In genomic region chr22:23222033-23222840, GRCh38 we compare ENCODE assay signal across 12 cellular contexts. TPM values are rescaled to one million over a fixed set of nuclear protein-coding genes. Genes with fewer than 3 reads are reported as not detected.
DNase-seq lines count a peak whose midpoint lies in the region; ATAC-seq and TF ChIP-seq lines count a peak whose summit lies in the region.
"Had no signal": no experiment of that assay in that cellular context is flagged by ENCODE, and none has a peak within 500 bp of the region (broad histone marks: within the 10 kb centered on the region; RNA-seq: fewer than 3 reads in every experiment).

No MANE protein-coding gene starts in this region.

- CTCF ChIA-PET in activated naive CD4-positive, alpha-beta T cell treated with anti-CD3 and anti-CD28 coated beads, Interleukin-2, amount 10 ng/mL, durations not matched to agents 7 days and 5 days (lab: Charles Lee), result no interaction called here

- H3K4me2 ChIP-seq in hepatocyte, result no peak overlapping the region

- H3K27ac ChIP-seq in stomach, result peak overlapping the region in 3 of 5 donors; percentile 4 to 86 (median 41)
- H3K27ac ChIP-seq in body of pancreas, result no peak overlapping the region
- no peak overlapping the region for H3K27ac ChIP-seq in hepatocyte

- TF ChIP-seq POLR2A in stomach (IDR thresholded peaks at IDR 0.05), result no peak
- TF ChIP-seq POLR2A in body of pancreas (IDR thresholded peaks at IDR 0.05), result no peak

- no peak for ATAC-seq in body of pancreas

- no peak for TF ChIP-seq EP300 in stomach (IDR thresholded peaks at IDR 0.05)

- no peak overlapping the region for H3K4me3 ChIP-seq in stomach
- no peak overlapping the region for H3K4me3 ChIP-seq in body of pancreas
- H3K4me3 ChIP-seq in hepatocyte, result no peak overlapping the region

- no peaks in the 10 kb centered on the region for H3K36me3 ChIP-seq in stomach
- no peaks in the 10 kb centered on the region for H3K36me3 ChIP-seq in body of pancreas (replicated peaks in 1 of 2; ENCODE audit: insufficient read depth in 1 of 2, low read depth in 2 of 2)
- H3K36me3 ChIP-seq in hepatocyte (replicated peaks; ENCODE audit: insufficient read depth, low read depth), result no peaks in the 10 kb centered on the region

- H3K4me1 ChIP-seq in stomach, result peaks cover 81 to 100% (median 95%) of the 10 kb centered on the region in 4 donors
- peaks cover 57% of the 10 kb centered on the region for H3K4me1 ChIP-seq in body of pancreas
- H3K4me1 ChIP-seq in hepatocyte (ENCODE audit: insufficient read depth), result peaks cover 57% of the 10 kb centered on the region

- peak overlapping the region; percentile 77 for H3K27ac Mint-ChIP-seq in activated naive CD4-positive, alpha-beta T cell treated with anti-CD3 and anti-CD28 coated beads, Interleukin-2, amount 10 ng/mL, durations not matched to agents 7 days and 5 days
- peak overlapping the region; percentile 26 for H3K27ac Mint-ChIP-seq in dendritic cell treated with granulocyte-macrophage colony-stimulating factor and Interleukin-4, amounts not matched to agents 40 ng/mL and 50 ng/mL, for 4 days

- no peaks in the 10 kb centered on the region for H3K9me2 ChIP-seq in hepatocyte (replicated peaks; ENCODE audit: insufficient read depth)

- peaks cover 82% of the 10 kb centered on the region for H4K20me1 ChIP-seq in hepatocyte (ENCODE audit: insufficient read depth, poor library complexity, severe bottlenecking)

- peaks cover 93% of the 10 kb centered on the region for H3K79me2 ChIP-seq in hepatocyte

- peaks cover 2% of the 10 kb centered on the region for H3K9me3 Mint-ChIP-seq in activated naive CD4-positive, alpha-beta T cell treated with anti-CD3 and anti-CD28 coated beads, Interleukin-2, amount 10 ng/mL, durations not matched to agents 7 days and 5 days
- H3K9me3 Mint-ChIP-seq in dendritic cell treated with granulocyte-macrophage colony-stimulating factor and Interleukin-4, amounts not matched to agents 40 ng/mL and 50 ng/mL, for 4 days, result no peaks in the 10 kb centered on the region

- H3K36me3 Mint-ChIP-seq in activated naive CD4-positive, alpha-beta T cell treated with anti-CD3 and anti-CD28 coated beads, Interleukin-2, amount 10 ng/mL, durations not matched to agents 7 days and 5 days, result peaks cover 11% of the 10 kb centered on the region
- H3K36me3 Mint-ChIP-seq in dendritic cell treated with granulocyte-macrophage colony-stimulating factor and Interleukin-4, amounts not matched to agents 40 ng/mL and 50 ng/mL, for 4 days (ENCODE audit: low read depth), result no peaks in the 10 kb centered on the region

- TF ChIP-seq CTCF in stomach (IDR thresholded peaks at IDR 0.05) (no peak), body of pancreas (IDR thresholded peaks at IDR 0.05) (no peak), hepatocyte (IDR thresholded peaks at IDR 0.05; ENCODE audit: poor library complexity) (no peak)

- intact Hi-C loops in dendritic cell treated with granulocyte-macrophage colony-stimulating factor and Interleukin-4, amounts not matched to agents 40 ng/mL and 50 ng/mL, for 4 days (cut with micrococcal nuclease), result loop anchor here (5.0 kb wide), 1 partner anchor 40 kb away; the partner anchor contains the start of gene BCR
- intact Hi-C loops in stomach (cut with DNase I; ENCODE audit: low total_unique reads) (no loop called here), body of pancreas (cut with DNase I) (no loop called here)

- H3K4me3 Mint-ChIP-seq in activated naive CD4-positive, alpha-beta T cell treated with anti-CD3 and anti-CD28 coated beads, Interleukin-2, amount 10 ng/mL, durations not matched to agents 7 days and 5 days, result no peak overlapping the region
- no peak overlapping the region for H3K4me3 Mint-ChIP-seq in dendritic cell treated with granulocyte-macrophage colony-stimulating factor and Interleukin-4, amounts not matched to agents 40 ng/mL and 50 ng/mL, for 4 days

- H3K4me1 Mint-ChIP-seq in activated naive CD4-positive, alpha-beta T cell treated with anti-CD3 and anti-CD28 coated beads, Interleukin-2, amount 10 ng/mL, durations not matched to agents 7 days and 5 days, result peaks cover 99% of the 10 kb centered on the region
- H3K4me1 Mint-ChIP-seq in dendritic cell treated with granulocyte-macrophage colony-stimulating factor and Interleukin-4, amounts not matched to agents 40 ng/mL and 50 ng/mL, for 4 days (ENCODE audit: low read depth), result peaks cover 100% of the 10 kb centered on the region

- H3K27me3 ChIP-seq in stomach (no peaks in the 10 kb centered on the region), body of pancreas (no peaks in the 10 kb centered on the region), hepatocyte (no peaks in the 10 kb centered on the region)

- no peak overlapping the region for H2AFZ ChIP-seq in hepatocyte

- no peak for DNase-seq in activated naive CD4-positive, alpha-beta T cell treated with anti-CD3 and anti-CD28 coated beads, Interleukin-2, amount 10 ng/mL, durations not matched to agents 7 days and 5 days
- no peak for DNase-seq in activated naive CD4-positive, alpha-beta T cell treated with anti-CD3 and anti-CD28 coated beads, Interleukin-2, amount 50 U/mL, for 16 hours
- DNase-seq in NOMO-1 treated with DMSO at 0.1 percent for 48 hours (lab: John Stamatoyannopoulos, UW; ENCODE audit: unreplicated experiment), result peak; percentile 39
- no peak for DNase-seq in stomach
- no peak for DNase-seq in body of pancreas
- no peak for DNase-seq in hepatocyte (ENCODE audit: low spot score)
- DNase-seq in NCI-H2196 (lab: John Stamatoyannopoulos, UW; ENCODE audit: unreplicated experiment), result no peak
- DNase-seq: amygdala; EL; H7; NK-92 treated with Interleukin-12 subunit alpha and Interleukin-12 subunit beta, amount 100 ng/mL, for 24 hours had no signal

- H3K27me3 Mint-ChIP-seq in activated naive CD4-positive, alpha-beta T cell treated with anti-CD3 and anti-CD28 coated beads, Interleukin-2, amount 10 ng/mL, durations not matched to agents 7 days and 5 days, result no peaks in the 10 kb centered on the region
- no peaks in the 10 kb centered on the region for H3K27me3 Mint-ChIP-seq in dendritic cell treated with granulocyte-macrophage colony-stimulating factor and Interleukin-4, amounts not matched to agents 40 ng/mL and 50 ng/mL, for 4 days

- WGBS in stomach, 5 donors, result 85 to 90% (median 86%) methylated on average over 11 of the region's 11 CpGs
- WGBS in body of pancreas, 2 donors, result 74 to 91% methylated on average over 11 of the region's 11 CpGs
- 98% methylated on average over 11 of the region's 11 CpGs for WGBS in hepatocyte (ENCODE audit: low lambda C conversion rate, missing lambda C conversion rate)

- H3K9me3 ChIP-seq in stomach (no peaks in the 10 kb centered on the region), body of pancreas (no peaks in the 10 kb centered on the region), hepatocyte (ENCODE audit: low read depth) (no peaks in the 10 kb centered on the region)

RNA-seq across cellular contexts. Expression of gene BCR, which starts 41.9 kb away (rescaled TPM):
- total RNA-seq in stomach, result 10 to 100 TPM; 12.8 to 80.1 (median 41.5) TPM
- 10 to 100 TPM; 10.4 to 14.7 (median 14.1) TPM for polyA plus RNA-seq in stomach
- 10 to 100 TPM; 28.3 to 71.2 TPM for total RNA-seq in body of pancreas
- total RNA-seq in hepatocyte, result 42.2 and 50.4 TPM in 2 replicates
- 38.8 and 41.3 TPM in 2 replicates for polyA plus RNA-seq in hepatocyte

Comparison
In these comparisons a context has a peak if more than half of its experiments do, and no peak if none do; other contexts are left out.
1. H3K27ac ChIP-seq: peak in stomach (3 of 5); none in body of pancreas (0 of 4) and hepatocyte (single experiment).